Comparison of ENCODE assay signal across 1 cellular context in genomic region chr1:202085682-202086373, GRCh38.
TF ChIP-seq lines count a peak whose summit lies in the region.

No MANE protein-coding gene starts in this region.

TF ChIP-seq in HepG2, 621 proteins besides CTCF, POLR2A, EP300 and RAD21 (continued from another document and continues in another):
- TF ChIP-seq ZNF574 (CRISPR knock-in tag; IDR thresholded peaks at IDR 0.05) = peak; percentile 24; the same call in 1 of the 2 replicates
- TF ChIP-seq BCL6 (CRISPR knock-in tag; IDR thresholded peaks at IDR 0.05) = peak; percentile 38; the same call in 1 of the 2 replicates
- 0 out of 2 replicates have a peak, but pooled peaks have one; percentile 20 for TF ChIP-seq ZNF639 (CRISPR knock-in tag; conservative IDR thresholded peaks at IDR 0.05)
- TF ChIP-seq ZMYM4 (CRISPR knock-in tag; IDR thresholded peaks at IDR 0.05) = peak; percentile 74
- TF ChIP-seq BORCS8-MEF2B (CRISPR knock-in tag; IDR thresholded peaks at IDR 0.05) = 0 out of 2 replicates have a peak, but pooled peaks have one; percentile 53
- TF ChIP-seq NFYC (CRISPR knock-in tag; IDR thresholded peaks at IDR 0.05) = peak; percentile 63
- TF ChIP-seq RBM22 (optimal IDR thresholded peaks at IDR 0.05; ENCODE audit: low read length) = peak; percentile 37
- TF ChIP-seq YEATS2 (CRISPR knock-in tag; IDR thresholded peaks at IDR 0.05; ENCODE audit: borderline replicate concordance) = peak; percentile 39; the same call in 1 of the 2 replicates
- peak; percentile 58; the same call in 1 of the 2 replicates for TF ChIP-seq THAP11 (CRISPR knock-in tag; IDR thresholded peaks at IDR 0.05)
- TF ChIP-seq TERF1 (CRISPR knock-in tag; IDR thresholded peaks at IDR 0.05) = no peak
- no peak for TF ChIP-seq ZNF761 (CRISPR knock-in tag; conservative IDR thresholded peaks at IDR 0.05)
- no peak for TF ChIP-seq ZNF234 (CRISPR knock-in tag; conservative IDR thresholded peaks at IDR 0.05)
- TF ChIP-seq ZNF614 (CRISPR knock-in tag; IDR thresholded peaks at IDR 0.05; ENCODE audit: borderline replicate concordance) = 0 out of 2 replicates have a peak, but pooled peaks have one; percentile 52
- TF ChIP-seq FOSL2 (CRISPR knock-in tag; IDR thresholded peaks at IDR 0.05) = peak; percentile 69
- 0 out of 2 replicates have a peak, but pooled peaks have one; percentile 24 for TF ChIP-seq ZNF792 (CRISPR knock-in tag; IDR thresholded peaks at IDR 0.05)
- TF ChIP-seq ZSCAN5A (CRISPR knock-in tag; IDR thresholded peaks at IDR 0.05; ENCODE audit: borderline replicate concordance) = 0 out of 2 replicates have a peak, but pooled peaks have one; percentile 22
- TF ChIP-seq GMEB1 (CRISPR knock-in tag; IDR thresholded peaks at IDR 0.05; ENCODE audit: borderline replicate concordance) = no peak
- TF ChIP-seq NFIC (IDR thresholded peaks at IDR 0.05; ENCODE audit: low read length) = no peak
- no peak for TF ChIP-seq ZNF724P (CRISPR knock-in tag; IDR thresholded peaks at IDR 0.05; ENCODE audit: borderline replicate concordance)
- TF ChIP-seq ZNF572 (CRISPR knock-in tag; IDR thresholded peaks at IDR 0.05) = 0 out of 2 replicates have a peak, but pooled peaks have one; percentile 7
- TF ChIP-seq ZNF687 (CRISPR knock-in tag; IDR thresholded peaks at IDR 0.05) = peak; percentile 16; the same call in 1 of the 2 replicates
- TF ChIP-seq ZNF296 (CRISPR knock-in tag; conservative IDR thresholded peaks at IDR 0.05) = no peak
- TF ChIP-seq ZNF350 (CRISPR knock-in tag; IDR thresholded peaks at IDR 0.05; ENCODE audit: borderline replicate concordance, low read depth) = 0 out of 2 replicates have a peak, but pooled peaks have one; percentile 9
- peak; percentile 44; the same call in 1 of the 2 replicates for TF ChIP-seq ZNF335 (CRISPR knock-in tag; IDR thresholded peaks at IDR 0.05)
- TF ChIP-seq ZNF101 (CRISPR knock-in tag; IDR thresholded peaks at IDR 0.05; ENCODE audit: borderline replicate concordance, low read depth) = no peak
- 0 out of 2 replicates have a peak, but pooled peaks have one; percentile 39 for TF ChIP-seq ZNF678 (CRISPR knock-in tag; IDR thresholded peaks at IDR 0.05)
- no peak for TF ChIP-seq HNRNPLL (IDR thresholded peaks at IDR 0.05; ENCODE audit: low read depth, low read length, poor library complexity, severe bottlenecking)
- TF ChIP-seq CEBPG (CRISPR knock-in tag; IDR thresholded peaks at IDR 0.05) = peak; percentile 62
- peak; percentile 85 for TF ChIP-seq PAXIP1 (CRISPR knock-in tag; conservative IDR thresholded peaks at IDR 0.05)
- TF ChIP-seq ZNF713 (CRISPR knock-in tag; IDR thresholded peaks at IDR 0.05) = no peak
- TF ChIP-seq SMAD3 (CRISPR knock-in tag; IDR thresholded peaks at IDR 0.05) = peak; percentile 73; the same call in 1 of the 2 replicates
- peak; percentile 73; the same call in 1 of the 2 replicates for TF ChIP-seq SKIL (CRISPR knock-in tag; IDR thresholded peaks at IDR 0.05; ENCODE audit: borderline replicate concordance)
- TF ChIP-seq ZNF850 (CRISPR knock-in tag; conservative IDR thresholded peaks at IDR 0.05) = no peak
- TF ChIP-seq ZNF329 (CRISPR knock-in tag; IDR thresholded peaks at IDR 0.05; ENCODE audit: low read depth) = no peak
- TF ChIP-seq ZBTB3 (CRISPR knock-in tag; IDR thresholded peaks at IDR 0.05; ENCODE audit: borderline replicate concordance, low read depth) = no peak
- 0 out of 4 replicates have a peak, but pooled peaks of 1 of the 2 experiments have one; percentile 31 for TF ChIP-seq ATF4 (CRISPR knock-in tag; IDR thresholded peaks at IDR 0.05)
- TF ChIP-seq CEBPB (IDR thresholded peaks at IDR 0.05; ENCODE audit: borderline replicate concordance, low read depth, low read length) = peak; percentile 60
- TF ChIP-seq ZNF749 (CRISPR knock-in tag; IDR thresholded peaks at IDR 0.05; ENCODE audit: borderline replicate concordance) = no peak
- TF ChIP-seq ZNF576 (CRISPR knock-in tag; IDR thresholded peaks at IDR 0.05) = no peak
- peak; percentile 75 for TF ChIP-seq ZNF644 (CRISPR knock-in tag; IDR thresholded peaks at IDR 0.05; ENCODE audit: low read depth)
- TF ChIP-seq HMG20B (CRISPR knock-in tag; conservative IDR thresholded peaks at IDR 0.05) = peak; percentile 38; the same call in 1 of the 2 replicates
